Comparison of ENCODE assay signal across 24 cellular contexts in genomic region chr14:52463375-52463774, GRCh38.
"Had no signal": no experiment of that assay in that cellular context is flagged by ENCODE, and none has a peak within 500 bp of the region (broad histone marks: within the 10 kb centered on the region; RNA-seq: fewer than 3 reads in every experiment).

No MANE protein-coding gene starts in this region.

- H3K36me3 ChIP-seq: left lung, lower lobe of right lung, ovary, thyroid gland had no signal

- ATAC-seq: left cardiac atrium; left lung; lower lobe of right lung; naive thymus-derived CD8-positive, alpha-beta T cell; sciatic nerve; stimulated activated naive B cell treated with anti-CD40 and anti-IgM and Interleukin-4, amounts not matched to agents 10 μg/mL and 1 μg/mL and 100 μg/mL, for 72 hours; stimulated activated naive CD8-positive, alpha-beta T cell treated with anti-CD3 and anti-CD28 coated beads, Interleukin-15, Interleukin-2, amounts not matched to agents 100 U/mL and 50 U/mL, for 24 hours had no signal

- DNase-seq: kidney glomerular epithelial cell; left cardiac atrium; left lung; lower lobe of right lung; mammary epithelial cell; mesenchymal stem cell; naive thymus-derived CD8-positive, alpha-beta T cell; ovary; stimulated activated CD4-positive, alpha-beta T cell treated with anti-CD3 and anti-CD28 coated beads, Interleukin-12 subunit alpha, Interleukin-12 subunit beta, amount 100 ng/mL, for 4 hours; stimulated activated CD4-positive, alpha-beta T cell treated with anti-CD3 and anti-CD28 coated beads, Interleukin-15, amount 100 ng/mL, for 24 hours; stimulated activated CD4-positive, alpha-beta T cell treated with anti-CD3 and anti-CD28 coated beads, Interleukin-2, amount 100 ng/mL, for 24 hours; stimulated activated CD4-positive, alpha-beta T cell treated with anti-CD3 and anti-CD28 coated beads, Interleukin-4, amount 100 ng/mL, for 1 hour; stimulated activated naive B cell treated with anti-CD40 and anti-IgM and Interleukin-4, amounts not matched to agents 10 μg/mL and 1 μg/mL and 100 μg/mL, for 72 hours; stimulated activated naive CD8-positive, alpha-beta T cell treated with anti-CD3 and anti-CD28 coated beads, Interleukin-15, Interleukin-2, amounts not matched to agents 100 U/mL and 50 U/mL, for 24 hours; stomach; testis; thyroid gland; transverse colon; upper lobe of left lung had no signal

- H3K4me1 ChIP-seq: lower lobe of right lung, right atrium auricular region, testis, thyroid gland, transverse colon, vagina had no signal

- H3K4me3 ChIP-seq: left lung, lower lobe of right lung, ovary, right atrium auricular region, skin epidermis, stomach, testis, thyroid gland, transverse colon, upper lobe of left lung, vagina had no signal

- FAIRE-seq: keratinocyte had no signal

- H3K27ac ChIP-seq: left lung, lower lobe of right lung, ovary, right atrium auricular region, skin epidermis, stomach, testis, thyroid gland, transverse colon, upper lobe of left lung, vagina had no signal

- H3K9me3 ChIP-seq: ovary, testis, thyroid gland had no signal

- H3K27me3 ChIP-seq: left lung, right atrium auricular region, stomach, testis, thyroid gland, transverse colon, upper lobe of left lung, vagina had no signal
